ENCODE assay signal across 1 cellular context in genomic region chr14:92039720-92040430, GRCh38.
TF ChIP-seq lines count a peak whose summit lies in the region.

TSS of gene TRIP11 (minus strand) at chr14:92040059. CDS start at chr14:92039685, 374 bp downstream.

TF ChIP-seq in HepG2, 621 proteins besides CTCF, POLR2A, EP300 and RAD21 (continued from another document and continues in another):
- TF ChIP-seq ARID3A (IDR thresholded peaks at IDR 0.05; ENCODE audit: low read depth, low read length) (no peak), SMYD3 (CRISPR knock-in tag; IDR thresholded peaks at IDR 0.05) (0 out of 2 replicates have a peak, but pooled peaks have one; percentile 40), SOX6 (IDR thresholded peaks at IDR 0.05) (no peak), SOX6 (CRISPR knock-in tag; IDR thresholded peaks at IDR 0.05) (peak; percentile 36), ZNF574 (CRISPR knock-in tag; IDR thresholded peaks at IDR 0.05) (peak; percentile 100), DMAP1 (CRISPR knock-in tag; IDR thresholded peaks at IDR 0.05) (peak; percentile 98), MLX (CRISPR knock-in tag; IDR thresholded peaks at IDR 0.05) (no peak), SAP130 (CRISPR knock-in tag; IDR thresholded peaks at IDR 0.05; ENCODE audit: low read depth) (peak; percentile 92), ZNF768 (CRISPR knock-in tag; IDR thresholded peaks at IDR 0.05) (peak; percentile 55), PAXIP1 (CRISPR knock-in tag; conservative IDR thresholded peaks at IDR 0.05) (peak; percentile 48), ZNF570 (CRISPR knock-in tag; IDR thresholded peaks at IDR 0.05; ENCODE audit: borderline replicate concordance) (peak; percentile 29; the same call in 1 of the 2 replicates), HOXA5 (CRISPR knock-in tag; IDR thresholded peaks at IDR 0.05) (peak; percentile 81), GTF2F1 (IDR thresholded peaks at IDR 0.05; ENCODE audit: low read length) (no peak), IRF1 (CRISPR knock-in tag; IDR thresholded peaks at IDR 0.05; ENCODE audit: low read depth) (no peak), ZFP91 (CRISPR knock-in tag; IDR thresholded peaks at IDR 0.05; ENCODE audit: borderline replicate concordance) (peak; percentile 82; the same call in 1 of the 2 replicates), MXI1 (IDR thresholded peaks at IDR 0.05; ENCODE audit: borderline replicate concordance, low read depth, low read length) (peak; percentile 67; the same call in 1 of the 3 replicates), HNF1B (CRISPR knock-in tag; IDR thresholded peaks at IDR 0.05) (no peak), E2F1 (CRISPR knock-in tag; IDR thresholded peaks at IDR 0.05) (peak; percentile 81), KLF13 (CRISPR knock-in tag; IDR thresholded peaks at IDR 0.05) (0 out of 2 replicates have a peak, but pooled peaks have one; percentile 49), ZBTB40 (IDR thresholded peaks at IDR 0.05) (no peak), ZBTB40 (CRISPR knock-in tag; IDR thresholded peaks at IDR 0.05) (peak; percentile 75), TAF1 (CRISPR knock-in tag; IDR thresholded peaks at IDR 0.05) (peak; percentile 98), ZNF101 (CRISPR knock-in tag; IDR thresholded peaks at IDR 0.05; ENCODE audit: borderline replicate concordance, low read depth) (no peak), ZNF451 (CRISPR knock-in tag; IDR thresholded peaks at IDR 0.05) (0 out of 2 replicates have a peak, but pooled peaks have one; percentile 55), ZNF747 (CRISPR knock-in tag; IDR thresholded peaks at IDR 0.05; ENCODE audit: borderline replicate concordance) (peak; percentile 70; the same call in 1 of the 2 replicates), ZNF792 (CRISPR knock-in tag; IDR thresholded peaks at IDR 0.05) (peak; percentile 45; the same call in 1 of the 2 replicates), ZMYM3 (CRISPR knock-in tag; IDR thresholded peaks at IDR 0.05) (peak; percentile 31; the same call in 1 of the 2 replicates), ZNF431 (CRISPR knock-in tag; IDR thresholded peaks at IDR 0.05; ENCODE audit: borderline replicate concordance, low read depth) (peak; percentile 88; the same call in 1 of the 2 replicates), ZNF749 (CRISPR knock-in tag; IDR thresholded peaks at IDR 0.05; ENCODE audit: borderline replicate concordance) (no peak; the same call in 1 of the 2 replicates), SRY (CRISPR knock-in tag; IDR thresholded peaks at IDR 0.05) (peak; percentile 92), SMC3 (IDR thresholded peaks at IDR 0.05; ENCODE audit: low read length) (no peak), NFYC (CRISPR knock-in tag; IDR thresholded peaks at IDR 0.05) (no peak; the same call in 1 of the 2 replicates), ISL2 (CRISPR knock-in tag; IDR thresholded peaks at IDR 0.05) (peak; percentile 73)
